In the genomic region with DNA sequence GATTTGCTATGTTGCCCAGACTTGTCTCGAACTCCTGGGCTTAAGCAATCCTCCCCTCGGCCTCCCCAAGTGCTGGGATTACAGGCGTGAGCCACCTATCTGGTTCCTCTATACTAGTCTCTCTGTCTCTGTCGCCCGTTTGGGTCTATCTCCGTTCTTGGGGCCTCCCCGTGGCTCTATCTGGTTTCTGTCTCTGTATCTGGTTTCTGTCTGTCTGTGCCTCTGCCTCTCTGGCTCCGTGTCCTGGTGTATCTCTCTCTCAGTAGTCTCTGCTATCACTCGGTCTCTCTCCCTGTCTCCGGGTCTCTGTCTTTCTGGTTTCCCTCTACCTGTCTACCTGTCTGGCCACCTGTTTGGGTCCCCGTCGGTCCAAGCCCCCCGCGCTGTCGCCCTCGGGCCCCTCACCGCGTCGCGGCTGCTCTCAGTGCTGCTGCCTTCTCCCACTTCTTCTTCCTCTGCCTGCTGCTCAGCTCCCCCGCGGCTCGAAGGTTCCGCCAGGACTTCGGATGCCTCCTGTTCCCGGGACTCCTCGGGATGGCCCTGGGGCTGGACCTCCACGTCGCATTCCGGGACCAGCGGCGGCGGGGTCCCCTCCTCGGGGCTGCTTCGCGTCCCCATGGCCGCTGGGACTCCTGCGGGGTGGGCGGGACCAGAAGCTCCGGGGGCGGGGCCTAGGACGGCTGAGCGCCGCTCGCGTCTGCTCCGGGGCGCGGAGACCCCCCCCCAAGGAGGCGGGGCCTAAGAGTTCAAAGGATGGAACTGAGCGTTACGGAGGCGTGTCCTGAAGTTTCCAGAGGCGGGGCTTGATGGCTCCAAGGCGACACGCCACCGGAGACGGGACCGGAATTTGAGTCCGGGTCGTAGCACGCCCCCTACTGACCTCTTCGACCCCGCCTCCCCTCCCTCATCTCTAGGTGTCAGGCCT, we compare ENCODE assay signal across 1 cellular context.
TF ChIP-seq lines count a peak whose summit lies in the region.

No MANE protein-coding gene starts in this region.

TF ChIP-seq in HepG2, 621 proteins besides CTCF, POLR2A, EP300 and RAD21 (continued from another document and continues in another):
- TF ChIP-seq, protein P1, sequence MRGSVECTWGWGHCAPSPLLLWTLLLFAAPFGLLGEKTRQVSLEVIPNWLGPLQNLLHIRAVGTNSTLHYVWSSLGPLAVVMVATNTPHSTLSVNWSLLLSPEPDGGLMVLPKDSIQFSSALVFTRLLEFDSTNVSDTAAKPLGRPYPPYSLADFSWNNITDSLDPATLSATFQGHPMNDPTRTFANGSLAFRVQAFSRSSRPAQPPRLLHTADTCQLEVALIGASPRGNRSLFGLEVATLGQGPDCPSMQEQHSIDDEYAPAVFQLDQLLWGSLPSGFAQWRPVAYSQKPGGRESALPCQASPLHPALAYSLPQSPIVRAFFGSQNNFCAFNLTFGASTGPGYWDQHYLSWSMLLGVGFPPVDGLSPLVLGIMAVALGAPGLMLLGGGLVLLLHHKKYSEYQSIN (CRISPR knock-in tag; IDR thresholded peaks at IDR 0.05; ENCODE audit: borderline replicate concordance): no peak
- TF ChIP-seq AKAP8 (CRISPR knock-in tag; IDR thresholded peaks at IDR 0.05): no peak
- TF ChIP-seq KLF9 (CRISPR knock-in tag; IDR thresholded peaks at IDR 0.05; ENCODE audit: low read depth): no peak
- TF ChIP-seq ZNF747 (CRISPR knock-in tag; IDR thresholded peaks at IDR 0.05; ENCODE audit: borderline replicate concordance): no peak
- no peak for TF ChIP-seq FOSL2 (CRISPR knock-in tag; IDR thresholded peaks at IDR 0.05)
- no peak for TF ChIP-seq ZNF614 (CRISPR knock-in tag; IDR thresholded peaks at IDR 0.05; ENCODE audit: borderline replicate concordance)
- no peak for TF ChIP-seq GPN1 (CRISPR knock-in tag; IDR thresholded peaks at IDR 0.05; ENCODE audit: borderline replicate concordance)
- peak; percentile 82; the same call in 1 of the 2 replicates for TF ChIP-seq ZNF607 (CRISPR knock-in tag; IDR thresholded peaks at IDR 0.05; ENCODE audit: borderline replicate concordance)
- TF ChIP-seq TOPORS (CRISPR knock-in tag; IDR thresholded peaks at IDR 0.05): peak; percentile 9; the same call in 1 of the 2 replicates
- no peak for TF ChIP-seq IKZF1 (IDR thresholded peaks at IDR 0.05)
- peak; percentile 65; the same call in 1 of the 2 replicates for TF ChIP-seq KDM5B (CRISPR knock-in tag; IDR thresholded peaks at IDR 0.05; ENCODE audit: borderline replicate concordance)
- TF ChIP-seq ZNF772 (CRISPR knock-in tag; IDR thresholded peaks at IDR 0.05): no peak
- no peak; the same call in 1 of the 2 replicates for TF ChIP-seq KAT7 (CRISPR knock-in tag; IDR thresholded peaks at IDR 0.05; ENCODE audit: borderline replicate concordance)
- TF ChIP-seq RBM22 (optimal IDR thresholded peaks at IDR 0.05; ENCODE audit: low read length): no peak
- peak; percentile 68; the same call in 1 of the 2 replicates for TF ChIP-seq ZNF234 (CRISPR knock-in tag; conservative IDR thresholded peaks at IDR 0.05)
- TF ChIP-seq, protein P2, sequence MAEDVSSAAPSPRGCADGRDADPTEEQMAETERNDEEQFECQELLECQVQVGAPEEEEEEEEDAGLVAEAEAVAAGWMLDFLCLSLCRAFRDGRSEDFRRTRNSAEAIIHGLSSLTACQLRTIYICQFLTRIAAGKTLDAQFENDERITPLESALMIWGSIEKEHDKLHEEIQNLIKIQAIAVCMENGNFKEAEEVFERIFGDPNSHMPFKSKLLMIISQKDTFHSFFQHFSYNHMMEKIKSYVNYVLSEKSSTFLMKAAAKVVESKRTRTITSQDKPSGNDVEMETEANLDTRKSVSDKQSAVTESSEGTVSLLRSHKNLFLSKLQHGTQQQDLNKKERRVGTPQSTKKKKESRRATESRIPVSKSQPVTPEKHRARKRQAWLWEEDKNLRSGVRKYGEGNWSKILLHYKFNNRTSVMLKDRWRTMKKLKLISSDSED (CRISPR knock-in tag; IDR thresholded peaks at IDR 0.05): no peak
- TF ChIP-seq ZNF432 (CRISPR knock-in tag; IDR thresholded peaks at IDR 0.05; ENCODE audit: borderline replicate concordance): no peak
- TF ChIP-seq ZNF550 (CRISPR knock-in tag; IDR thresholded peaks at IDR 0.05; ENCODE audit: borderline replicate concordance): no peak
- TF ChIP-seq IRX3 (CRISPR knock-in tag; IDR thresholded peaks at IDR 0.05; ENCODE audit: borderline replicate concordance, low read depth): no peak
- no peak for TF ChIP-seq JARID2 (CRISPR knock-in tag; IDR thresholded peaks at IDR 0.05; ENCODE audit: insufficient replicate concordance)
- no peak; the same call in 1 of the 2 replicates for TF ChIP-seq ZSCAN9 (CRISPR knock-in tag; IDR thresholded peaks at IDR 0.05; ENCODE audit: borderline replicate concordance)
- TF ChIP-seq, protein P3, sequence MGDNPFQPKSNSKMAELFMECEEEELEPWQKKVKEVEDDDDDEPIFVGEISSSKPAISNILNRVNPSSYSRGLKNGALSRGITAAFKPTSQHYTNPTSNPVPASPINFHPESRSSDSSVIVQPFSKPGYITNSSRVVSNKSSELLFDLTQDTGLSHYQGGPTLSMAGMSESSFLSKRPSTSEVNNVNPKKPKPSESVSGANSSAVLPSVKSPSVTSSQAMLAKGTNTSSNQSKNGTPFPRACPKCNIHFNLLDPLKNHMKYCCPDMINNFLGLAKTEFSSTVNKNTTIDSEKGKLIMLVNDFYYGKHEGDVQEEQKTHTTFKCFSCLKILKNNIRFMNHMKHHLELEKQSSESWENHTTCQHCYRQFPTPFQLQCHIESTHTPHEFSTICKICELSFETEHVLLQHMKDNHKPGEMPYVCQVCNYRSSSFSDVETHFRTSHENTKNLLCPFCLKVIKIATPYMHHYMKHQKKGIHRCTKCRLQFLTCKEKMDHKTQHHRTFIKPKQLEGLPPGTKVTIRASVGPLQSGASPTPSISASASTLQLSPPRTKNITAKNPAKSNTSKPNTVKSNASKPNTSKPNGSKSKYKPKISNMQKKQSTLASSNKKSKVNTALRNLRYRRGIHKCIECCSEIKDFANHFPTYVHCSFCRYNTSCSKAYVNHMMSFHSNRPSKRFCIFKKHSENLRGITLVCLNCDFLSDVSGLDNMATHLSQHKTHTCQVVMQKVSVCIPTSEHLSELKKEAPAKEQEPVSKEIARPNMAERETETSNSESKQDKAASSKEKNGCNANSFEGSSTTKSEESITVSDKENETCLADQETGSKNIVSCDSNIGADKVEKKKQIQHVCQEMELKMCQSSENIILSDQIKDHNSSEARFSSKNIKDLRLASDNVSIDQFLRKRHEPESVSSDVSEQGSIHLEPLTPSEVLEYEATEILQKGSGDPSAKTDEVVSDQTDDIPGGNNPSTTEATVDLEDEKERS (CRISPR knock-in tag; IDR thresholded peaks at IDR 0.05): 0 out of 2 replicates have a peak, but pooled peaks have one; percentile 25
- TF ChIP-seq, protein P4, sequence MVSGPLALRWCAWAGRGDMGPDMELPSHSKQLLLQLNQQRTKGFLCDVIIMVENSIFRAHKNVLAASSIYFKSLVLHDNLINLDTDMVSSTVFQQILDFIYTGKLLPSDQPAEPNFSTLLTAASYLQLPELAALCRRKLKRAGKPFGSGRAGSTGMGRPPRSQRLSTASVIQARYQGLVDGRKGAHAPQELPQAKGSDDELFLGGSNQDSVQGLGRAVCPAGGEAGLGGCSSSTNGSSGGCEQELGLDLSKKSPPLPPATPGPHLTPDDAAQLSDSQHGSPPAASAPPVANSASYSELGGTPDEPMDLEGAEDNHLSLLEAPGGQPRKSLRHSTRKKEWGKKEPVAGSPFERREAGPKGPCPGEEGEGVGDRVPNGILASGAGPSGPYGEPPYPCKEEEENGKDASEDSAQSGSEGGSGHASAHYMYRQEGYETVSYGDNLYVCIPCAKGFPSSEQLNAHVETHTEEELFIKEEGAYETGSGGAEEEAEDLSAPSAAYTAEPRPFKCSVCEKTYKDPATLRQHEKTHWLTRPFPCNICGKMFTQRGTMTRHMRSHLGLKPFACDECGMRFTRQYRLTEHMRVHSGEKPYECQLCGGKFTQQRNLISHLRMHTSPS (CRISPR knock-in tag; IDR thresholded peaks at IDR 0.05; ENCODE audit: low read depth): no peak
- TF ChIP-seq, protein P5, sequence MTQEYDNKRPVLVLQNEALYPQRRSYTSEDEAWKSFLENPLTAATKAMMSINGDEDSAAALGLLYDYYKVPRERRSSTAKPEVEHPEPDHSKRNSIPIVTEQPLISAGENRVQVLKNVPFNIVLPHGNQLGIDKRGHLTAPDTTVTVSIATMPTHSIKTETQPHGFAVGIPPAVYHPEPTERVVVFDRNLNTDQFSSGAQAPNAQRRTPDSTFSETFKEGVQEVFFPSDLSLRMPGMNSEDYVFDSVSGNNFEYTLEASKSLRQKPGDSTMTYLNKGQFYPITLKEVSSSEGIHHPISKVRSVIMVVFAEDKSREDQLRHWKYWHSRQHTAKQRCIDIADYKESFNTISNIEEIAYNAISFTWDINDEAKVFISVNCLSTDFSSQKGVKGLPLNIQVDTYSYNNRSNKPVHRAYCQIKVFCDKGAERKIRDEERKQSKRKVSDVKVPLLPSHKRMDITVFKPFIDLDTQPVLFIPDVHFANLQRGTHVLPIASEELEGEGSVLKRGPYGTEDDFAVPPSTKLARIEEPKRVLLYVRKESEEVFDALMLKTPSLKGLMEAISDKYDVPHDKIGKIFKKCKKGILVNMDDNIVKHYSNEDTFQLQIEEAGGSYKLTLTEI (CRISPR knock-in tag; conservative IDR thresholded peaks at IDR 0.05): no peak
- no peak for TF ChIP-seq NFIC (IDR thresholded peaks at IDR 0.05; ENCODE audit: low read length)
- TF ChIP-seq ZNF263 (CRISPR knock-in tag; IDR thresholded peaks at IDR 0.05): 0 out of 2 replicates have a peak, but pooled peaks have one; percentile 8
- TF ChIP-seq TBX2 (CRISPR knock-in tag; IDR thresholded peaks at IDR 0.05; ENCODE audit: borderline replicate concordance): no peak
- no peak for TF ChIP-seq MIXL1 (CRISPR knock-in tag; IDR thresholded peaks at IDR 0.05)
- no peak for TF ChIP-seq ZKSCAN5 (CRISPR knock-in tag; IDR thresholded peaks at IDR 0.05)
- TF ChIP-seq ATAD3A (CRISPR knock-in tag; IDR thresholded peaks at IDR 0.05): no peak
- TF ChIP-seq NBN (conservative IDR thresholded peaks at IDR 0.05): no peak
- TF ChIP-seq ZNF232 (CRISPR knock-in tag; IDR thresholded peaks at IDR 0.05; ENCODE audit: borderline replicate concordance): peak; percentile 3; the same call in 1 of the 2 replicates
- TF ChIP-seq, protein P6, sequence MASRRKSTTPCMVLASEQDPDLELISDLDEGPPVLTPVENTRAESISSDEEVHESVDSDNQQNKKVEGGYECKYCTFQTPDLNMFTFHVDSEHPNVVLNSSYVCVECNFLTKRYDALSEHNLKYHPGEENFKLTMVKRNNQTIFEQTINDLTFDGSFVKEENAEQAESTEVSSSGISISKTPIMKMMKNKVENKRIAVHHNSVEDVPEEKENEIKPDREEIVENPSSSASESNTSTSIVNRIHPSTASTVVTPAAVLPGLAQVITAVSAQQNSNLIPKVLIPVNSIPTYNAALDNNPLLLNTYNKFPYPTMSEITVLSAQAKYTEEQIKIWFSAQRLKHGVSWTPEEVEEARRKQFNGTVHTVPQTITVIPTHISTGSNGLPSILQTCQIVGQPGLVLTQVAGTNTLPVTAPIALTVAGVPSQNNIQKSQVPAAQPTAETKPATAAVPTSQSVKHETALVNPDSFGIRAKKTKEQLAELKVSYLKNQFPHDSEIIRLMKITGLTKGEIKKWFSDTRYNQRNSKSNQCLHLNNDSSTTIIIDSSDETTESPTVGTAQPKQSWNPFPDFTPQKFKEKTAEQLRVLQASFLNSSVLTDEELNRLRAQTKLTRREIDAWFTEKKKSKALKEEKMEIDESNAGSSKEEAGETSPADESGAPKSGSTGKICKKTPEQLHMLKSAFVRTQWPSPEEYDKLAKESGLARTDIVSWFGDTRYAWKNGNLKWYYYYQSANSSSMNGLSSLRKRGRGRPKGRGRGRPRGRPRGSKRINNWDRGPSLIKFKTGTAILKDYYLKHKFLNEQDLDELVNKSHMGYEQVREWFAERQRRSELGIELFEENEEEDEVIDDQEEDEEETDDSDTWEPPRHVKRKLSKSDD (CRISPR knock-in tag; IDR thresholded peaks at IDR 0.05; ENCODE audit: low read depth): peak; percentile 16; the same call in 1 of the 2 replicates
- TF ChIP-seq MED1 (CRISPR knock-in tag; IDR thresholded peaks at IDR 0.05): no peak
- no peak for TF ChIP-seq RORA (CRISPR knock-in tag; IDR thresholded peaks at IDR 0.05)
- TF ChIP-seq ETV5 (CRISPR knock-in tag; IDR thresholded peaks at IDR 0.05; ENCODE audit: borderline replicate concordance): peak; percentile 2; the same call in 1 of the 2 replicates
- TF ChIP-seq KLF6 (CRISPR knock-in tag; IDR thresholded peaks at IDR 0.05): 0 out of 2 replicates have a peak, but pooled peaks have one; percentile 57
- no peak for TF ChIP-seq FOXJ3 (CRISPR knock-in tag; IDR thresholded peaks at IDR 0.05; ENCODE audit: borderline replicate concordance)
